11 cellular contexts compared by ENCODE assay signal in the genomic region with DNA sequence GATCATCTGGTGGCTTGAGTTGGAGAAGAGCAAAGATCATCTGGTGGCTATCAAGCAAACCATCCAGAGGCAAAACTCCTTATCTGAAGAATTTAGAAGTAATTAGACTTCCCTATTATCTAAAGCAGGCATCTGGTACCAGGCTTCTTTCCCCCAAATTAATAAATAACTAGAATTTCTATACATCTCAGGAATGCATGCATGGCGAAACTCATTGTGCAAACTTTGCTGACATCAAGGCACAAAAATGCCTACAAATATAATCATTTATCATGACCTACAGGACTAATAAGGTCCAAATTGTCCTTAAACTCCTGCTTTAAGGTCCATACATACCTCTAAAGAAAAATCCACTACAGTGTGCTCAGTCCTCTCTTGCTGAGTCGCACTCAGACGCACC. TPM values are rescaled to one million over a fixed set of nuclear protein-coding genes. Genes with fewer than 3 reads are reported as not detected.
"Had no signal": no experiment of that assay in that cellular context is flagged by ENCODE, and none has a peak within 500 bp of the region (broad histone marks: within the 10 kb centered on the region; RNA-seq: fewer than 3 reads in every experiment).

No MANE protein-coding gene starts in this region.

- H3K4me3 ChIP-seq: GM23248, HAP-1, K562 had no signal

- H3K27ac ChIP-seq: GM23248, HL-60 had no signal

- H3K9me3 ChIP-seq: HAP-1 had no signal

- H3K9ac ChIP-seq: GM23248 had no signal

- ATAC-seq: HCT116, K562 had no signal

- H3K36me3 ChIP-seq: HAP-1 had no signal

- H3K9me3 Mint-ChIP-seq: HFFc6 had no signal

- DNase-seq: GM23248, GOT3, H7, HFFc6, IMR-90 had no signal

- H3K27ac Mint-ChIP-seq: HFFc6 had no signal

- FAIRE-seq: K562 had no signal

- H3K4me1 ChIP-seq: HAP-1 had no signal

- H3K4me3 Mint-ChIP-seq: HFFc6 had no signal

- H2AFZ ChIP-seq: GM23248 had no signal

RNA-seq across cellular contexts. Expression of gene OR13D1, which starts 6.0 kb away (rescaled TPM):
- total RNA-seq: GM23248, H4, H7, HFFc6, HT1080, IMR-90, K562 had no signal
- polyA plus RNA-seq: GM23248, IMR-90, K562 had no signal
